ENCODE assay signal across 26 cellular contexts in the genomic region with DNA sequence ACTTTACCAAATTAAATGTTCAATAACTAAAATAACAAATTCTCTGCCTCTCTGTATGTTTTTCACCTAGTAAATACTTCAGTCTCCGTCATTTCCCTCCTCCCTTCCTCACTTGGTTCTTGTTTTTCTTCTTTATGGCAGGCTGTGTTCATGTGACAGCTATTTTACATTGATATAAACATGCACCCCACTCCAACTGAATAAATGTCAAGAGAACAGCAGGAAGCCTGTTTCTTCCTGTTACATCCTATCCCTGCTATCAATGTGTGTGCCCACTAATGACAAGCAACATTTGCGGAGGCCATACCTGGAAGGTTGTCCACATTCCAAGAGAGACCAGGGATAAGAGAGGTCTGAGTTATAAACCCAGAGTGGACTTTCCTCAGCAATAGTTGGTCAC.
"Had no signal": no experiment of that assay in that cellular context is flagged by ENCODE, and none has a peak within 500 bp of the region (broad histone marks: within the 10 kb centered on the region; RNA-seq: fewer than 3 reads in every experiment).

No MANE protein-coding gene starts in this region.

- H3K9me3 ChIP-seq: colonic mucosa, gastrocnemius medialis, lower lobe of right lung, mucosa of descending colon had no signal

- H3K4me1 ChIP-seq: colonic mucosa, esophagus squamous epithelium, gastrocnemius medialis, left lung, lower lobe of right lung had no signal

- ATAC-seq: esophagus mucosa, gastrocnemius medialis, heart right ventricle, left cardiac atrium, left lung, left ventricle myocardium superior, lower lobe of right lung, mucosa of descending colon had no signal

- H3K27ac Mint-ChIP-seq: dendritic cell treated with granulocyte-macrophage colony-stimulating factor and Interleukin-4, amounts not matched to agents 40 ng/mL and 50 ng/mL, for 4 days; mesothelial cell of epicardium had no signal

- H3K4me3 ChIP-seq: colonic mucosa, dorsolateral prefrontal cortex, esophagus squamous epithelium, gastrocnemius medialis, heart right ventricle, left lung, lower lobe of right lung, mucosa of descending colon had no signal

- H3K27me3 ChIP-seq: colonic mucosa, esophagus squamous epithelium, gastrocnemius medialis, heart right ventricle, left lung had no signal

- DNase-seq: colonic mucosa; cortex of kidney; dorsolateral prefrontal cortex; effector CD4-positive, alpha-beta T cell; effector memory CD4-positive, alpha-beta T cell; erythroblast; esophagus squamous epithelium; foreskin fibroblast; foreskin melanocyte; gastrocnemius medialis; glutamatergic neuron; head of caudate nucleus; heart right ventricle; hippocampal formation; left cardiac atrium; left lung; left ventricle myocardium superior; lower lobe of right lung; mesenchymal stem cell; mucosa of descending colon had no signal

- H3K27me3 Mint-ChIP-seq: dendritic cell treated with granulocyte-macrophage colony-stimulating factor and Interleukin-4, amounts not matched to agents 40 ng/mL and 50 ng/mL, for 4 days had no signal

- FAIRE-seq: islet of Langerhans, keratinocyte had no signal

- H3K27ac ChIP-seq: colonic mucosa, dorsolateral prefrontal cortex, epithelial cell of prostate, esophagus squamous epithelium, gastrocnemius medialis, heart right ventricle, left lung, lower lobe of right lung had no signal

- H3K4me3 Mint-ChIP-seq: dendritic cell treated with granulocyte-macrophage colony-stimulating factor and Interleukin-4, amounts not matched to agents 40 ng/mL and 50 ng/mL, for 4 days; mesothelial cell of epicardium had no signal

- H3K36me3 ChIP-seq: colonic mucosa, esophagus squamous epithelium, gastrocnemius medialis, heart right ventricle, left lung, lower lobe of right lung had no signal
